9 cellular contexts compared by ENCODE assay signal in the genomic region with DNA sequence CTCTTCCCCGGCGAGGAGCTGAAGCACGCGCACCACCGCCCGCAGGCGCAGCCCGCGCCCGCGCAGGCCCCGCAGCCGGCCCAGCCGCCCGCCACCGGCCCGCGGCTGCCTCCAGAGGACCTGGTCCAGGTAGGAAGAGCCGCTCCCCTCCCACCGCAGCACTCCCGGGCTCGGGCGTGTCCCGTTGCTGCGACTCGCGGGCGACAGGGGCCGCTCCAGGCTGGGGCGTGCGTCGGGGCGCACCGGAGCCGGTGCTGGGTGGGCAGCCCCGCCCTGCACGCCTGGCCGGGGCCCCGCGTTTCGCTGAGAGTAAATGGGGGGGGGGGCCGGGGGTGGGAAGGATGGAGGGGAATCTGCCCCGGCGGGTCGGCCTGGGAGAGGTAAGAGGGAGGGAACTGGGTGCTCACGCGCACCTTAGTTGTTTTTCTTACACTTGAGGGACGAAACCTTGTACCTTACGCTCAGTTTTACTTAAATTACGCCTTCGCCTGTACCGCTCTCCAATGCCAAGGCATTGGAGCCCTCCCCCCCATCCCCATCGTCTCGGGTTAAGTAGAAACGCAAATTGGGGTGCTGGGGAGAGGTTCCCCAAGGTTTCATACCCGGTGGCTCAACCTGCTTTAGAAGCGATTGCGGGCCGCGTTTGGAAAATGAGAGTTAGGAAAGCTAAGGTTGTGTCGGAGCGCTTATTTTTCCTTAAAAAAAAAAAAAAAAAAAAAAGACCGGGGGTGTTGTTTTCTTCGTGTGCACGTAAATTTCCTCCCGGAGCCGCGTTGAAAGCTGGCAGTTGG. TPM values are rescaled to one million over a fixed set of nuclear protein-coding genes. Genes with fewer than 3 reads are reported as not detected.
DNase-seq lines count a peak whose midpoint lies in the region; ATAC-seq, FAIRE-seq and TF ChIP-seq lines count a peak whose summit lies in the region.
"Had no signal": no experiment of that assay in that cellular context is flagged by ENCODE, and none has a peak within 500 bp of the region (broad histone marks: within the 10 kb centered on the region; RNA-seq: fewer than 3 reads in every experiment).

No MANE protein-coding gene starts in this region.

- H3K9me3 ChIP-seq in keratinocyte (ENCODE audit: control insufficient read depth, low read depth, low read length) = no peaks in the 10 kb centered on the region

- H3K27ac Mint-ChIP-seq in MCF 10A (ENCODE audit: low read depth, unreplicated experiment) = peak overlapping the region; percentile 91

- H3K9me1 ChIP-seq in keratinocyte (ENCODE audit: control insufficient read depth, extremely low read depth, insufficient read depth, low read length) = no peaks in the 10 kb centered on the region

- peak overlapping the region; percentile 96 for H3K9ac ChIP-seq in keratinocyte (ENCODE audit: control insufficient read depth, extremely low read depth, insufficient read depth, low read length)

- TF ChIP-seq CTCF in D721Med (IDR thresholded peaks at IDR 0.05; ENCODE audit: insufficient read depth, missing control alignments) (peak; percentile 15), MCF 10A (IDR thresholded peaks at IDR 0.05; ENCODE audit: unreplicated experiment) (no peak), keratinocyte (optimal IDR thresholded peaks at IDR 0.05 in 1 of 3, IDR thresholded peaks at IDR 0.05 in 1 of 3, conservative IDR thresholded peaks at IDR 0.05 in 1 of 3; ENCODE audit: extremely low read depth in 1 of 3, insufficient read depth in 2 of 3, low read length in 3 of 3) (peak in 1 of 3 experiments; percentile 44)

- H3K4me3 ChIP-seq in keratinocyte (ENCODE audit: control insufficient read depth in 2 of 3, extremely low read depth in 1 of 3, insufficient read depth in 2 of 3, low read depth in 1 of 3, low read length in 3 of 3) = peak overlapping the region; percentile 71 to 97 (median 94)

- peaks cover 7% of the 10 kb centered on the region for H4K20me1 ChIP-seq in keratinocyte (ENCODE audit: control insufficient read depth, extremely low read depth, insufficient read depth, low read length)

- H3K9me3 Mint-ChIP-seq in MCF 10A (ENCODE audit: unreplicated experiment) = no peaks in the 10 kb centered on the region

- peaks cover 32% of the 10 kb centered on the region for H3K4me1 Mint-ChIP-seq in MCF 10A (ENCODE audit: insufficient read depth, unreplicated experiment)

- ATAC-seq in GM19467 (IDR thresholded peaks at IDR 0.05; ENCODE audit: unreplicated experiment) (peak; percentile 34), HG03520 (IDR thresholded peaks at IDR 0.05; ENCODE audit: unreplicated experiment) (peak; percentile 35)

- H3K36me3 ChIP-seq in keratinocyte (ENCODE audit: control insufficient read depth in 2 of 2, extremely low read depth in 1 of 2, insufficient read depth in 2 of 2, low read length in 2 of 2) = peaks cover 7 to 26% of the 10 kb centered on the region in 2 experiments

- CTCF ChIA-PET in MCF 10A (lab: Yijun Ruan, JAX) = interaction anchor here (0.6 to 2.1 kb wide), 11 partner anchors 20 to 648 kb away, joined by 3 to 11 read pairs (median 4); no protein-coding TSS in a partner anchor

- H3K4me1 ChIP-seq in keratinocyte (ENCODE audit: control insufficient read depth, extremely low read depth, insufficient read depth, low read length) = peaks cover 48% of the 10 kb centered on the region

- H3K4me2 ChIP-seq in keratinocyte (ENCODE audit: control insufficient read depth, extremely low read depth, insufficient read depth, low read depth, low read length) = no peak overlapping the region

- POLR2A ChIA-PET in MCF 10A (lab: Yijun Ruan, JAX) = interaction anchor here (0.7 to 11.2 kb wide), 54 partner anchors 10 to 648 kb away, joined by 3 to 292 read pairs (median 5); a partner anchor contains a TSS

- H3K79me2 ChIP-seq in keratinocyte (ENCODE audit: control insufficient read depth, insufficient read depth, low read length) = peaks cover 71% of the 10 kb centered on the region

- DNase-seq in D721Med (ENCODE audit: insufficient read length, low spot score) (no peak), T follicular helper cell (ENCODE audit: low read depth) (peak; percentile 21), MCF 10A (ENCODE audit: unreplicated experiment) (no peak), keratinocyte (ENCODE audit: low read depth, low spot score) (no peak), superior temporal gyrus (ENCODE audit: extremely low spot score) (no peak)
- DNase-seq in stimulated activated CD4-positive, alpha-beta T cell treated with anti-CD3 and anti-CD28 coated beads, Interleukin-4, amount 100 ng/mL, for 1 hour = peak; percentile 52

- no peaks in the 10 kb centered on the region for H3K27me3 ChIP-seq in keratinocyte (ENCODE audit: control insufficient read depth, extremely low read depth, insufficient read depth, low read length)

- BruUV-seq in MCF 10A (replicated peaks; lab: Mats Ljungman, UMichigan) = no TSS peak

- peak overlapping the region; percentile 97 for H3K27ac ChIP-seq in keratinocyte (ENCODE audit: control insufficient read depth, insufficient read depth, low read length)

- no peaks in the 10 kb centered on the region for H3K27me3 Mint-ChIP-seq in MCF 10A (ENCODE audit: insufficient read depth, unreplicated experiment)

- intact Hi-C loops in MCF 10A (cut with micrococcal nuclease) = loop anchor here (2.0 to 5.0 kb wide), 4 partner anchors 165 to 538 kb away; no protein-coding TSS in a partner anchor

- H3K36me3 Mint-ChIP-seq in MCF 10A (ENCODE audit: insufficient read depth, unreplicated experiment) = peaks cover 56% of the 10 kb centered on the region

- peak overlapping the region; percentile 83 for H3K4me3 Mint-ChIP-seq in MCF 10A (ENCODE audit: unreplicated experiment)

- dilution Hi-C loops in keratinocyte (cut with MboI; ENCODE audit: extremely low pct_ligation_motif_present, low sequenced_read_pairs) = no loop called here

- H2AFZ ChIP-seq in keratinocyte (ENCODE audit: control insufficient read depth, low read length) = no peak overlapping the region

- FAIRE-seq in D721Med (lab: Jason Lieb, UNC) (no peak), keratinocyte (lab: Jason Lieb, UNC) (no peak)
- FAIRE-seq: colon had no signal

RNA-seq across cellular contexts. Expression of a gene that starts 0.8 kb away (rescaled TPM):
- 197 and 226 TPM in 2 replicates for total RNA-seq in MCF 10A (2022)
- polyA plus RNA-seq in keratinocyte = 144 to 175 TPM (median 162 TPM) in 3 replicates
- polyA plus RNA-seq in keratinocyte (2011; ENCODE audit: low read depth) = 58.1 TPM
- 85.1 and 128 TPM in 2 replicates for polyA plus RNA-seq in keratinocyte (2011; cell fraction: cytosol; rRNA removed)
- polyA plus RNA-seq in keratinocyte (2011; cell fraction: nucleus; rRNA removed) = 225 and 256 TPM in 2 replicates
- polyA plus RNA-seq in keratinocyte (2012; ENCODE audit: low replicate concordance) = 63.4 and 116 TPM in 2 replicates
- polyA minus RNA-seq in keratinocyte = 175 to 368 TPM (median 282 TPM) in 3 replicates
- 100 TPM for polyA minus RNA-seq in keratinocyte (2011; cell fraction: cytosol; rRNA and poly(A)+ RNA removed)
- polyA minus RNA-seq in keratinocyte (2011; cell fraction: nucleus; rRNA and poly(A)+ RNA removed) = 146 and 228 TPM in 2 replicates

Comparison
In these comparisons a context has a peak if more than half of its experiments do, and no peak if none do; other contexts are left out.
1. DNase-seq: peak in T follicular helper cell (single experiment) and stimulated activated CD4-positive, alpha-beta T cell treated with anti-CD3 and anti-CD28 coated beads, Interleukin-4, amount 100 ng/mL, for 1 hour (single experiment); none in D721Med (single experiment), MCF 10A (single experiment), keratinocyte (single experiment) and superior temporal gyrus (single experiment).